In genomic region chr15:73050561-73051297, GRCh38 we compare ENCODE assay signal across 9 cellular contexts. TPM values are rescaled to one million over a fixed set of nuclear protein-coding genes. Genes with fewer than 3 reads are reported as not detected.
A peak's percentile ranks its signal among the peaks of the same experiment; 100 is the strongest.
DNase-seq lines count a peak whose midpoint lies in the region; ATAC-seq and TF ChIP-seq lines count a peak whose summit lies in the region.
"Had no signal": no experiment of that assay in that cellular context is flagged by ENCODE, and none has a peak within 500 bp of the region (broad histone marks: within the 10 kb centered on the region; RNA-seq: fewer than 3 reads in every experiment).

No MANE protein-coding gene starts in this region.

- 29% methylated on average over 10 of the region's 10 CpGs for WGBS in right cardiac atrium

- H3K4me1 ChIP-seq in HEK293 (ENCODE audit: control insufficient read depth, insufficient read depth, low read length) (peaks cover 51% of the 10 kb centered on the region), right cardiac atrium (ENCODE audit: control insufficient read depth, insufficient read depth, low read length) (no peaks in the 10 kb centered on the region), gastrocnemius medialis (peaks cover 10 to 29% of the 10 kb centered on the region in 2 donors)

- TF ChIP-seq CTCF in HEK293 (tag by site-specific recombination; IDR thresholded peaks at IDR 0.05) (no peak), WTC11 (IDR thresholded peaks at IDR 0.05) (no peak), gastrocnemius medialis (IDR thresholded peaks at IDR 0.05 in 4 of 5, conservative IDR thresholded peaks at IDR 0.05 in 1 of 5) (no peak)

- H3K36me3 Mint-ChIP-seq in WTC11: no peaks in the 10 kb centered on the region

- peaks cover 23% of the 10 kb centered on the region for H3K4me1 Mint-ChIP-seq in WTC11

- DNase-seq in WTC11 (ENCODE audit: low spot score) (no peak), right cardiac atrium (no peak), gastrocnemius medialis (no peak), activated gamma-delta T cell (lab: John Stamatoyannopoulos, UW) (no peak)
- DNase-seq: cerebellar nuclear complex had no signal

- H3K27me3 ChIP-seq in right cardiac atrium (ENCODE audit: control insufficient read depth, insufficient read depth): no peaks in the 10 kb centered on the region
- no peaks in the 10 kb centered on the region for H3K27me3 ChIP-seq in gastrocnemius medialis

- intact Hi-C loops in right cardiac atrium (cut with DNase I) (no loop called here), gastrocnemius medialis (cut with DNase I; ENCODE audit: low total_unique reads) (loop anchor here (1.0 to 5.0 kb wide), 2 partner anchors 53 to 254 kb away; no protein-coding TSS in a partner anchor)

- H3K27me3 Mint-ChIP-seq in WTC11 (ENCODE audit: low read depth): peaks cover 8% of the 10 kb centered on the region

- no peaks in the 10 kb centered on the region for H3K36me3 ChIP-seq in HEK293 (ENCODE audit: control insufficient read depth in 2 of 2, insufficient read depth in 1 of 2, low read length in 2 of 2)
- H3K36me3 ChIP-seq in gastrocnemius medialis: no peaks in the 10 kb centered on the region

- no peak overlapping the region for H3K27ac Mint-ChIP-seq in WTC11

- H3K9me3 ChIP-seq in HEK293 (ENCODE audit: control insufficient read depth, insufficient read depth, low read depth, low read length): no peaks in the 10 kb centered on the region
- no peaks in the 10 kb centered on the region for H3K9me3 ChIP-seq in right cardiac atrium (ENCODE audit: control insufficient read depth, low read length)
- H3K9me3 ChIP-seq in gastrocnemius medialis: no peaks in the 10 kb centered on the region

- in situ Hi-C loops in gastrocnemius medialis (cut with MboI; ENCODE audit: low sequenced_read_pairs in 4 of 4): no loop called here

- H3K27ac ChIP-seq in HEK293 (ENCODE audit: extremely low read depth, low read depth, low read length) (peak overlapping the region; percentile 99), right cardiac atrium (ENCODE audit: low read length) (no peak overlapping the region), gastrocnemius medialis (peak overlapping the region; percentile 98 to 99 (median 98))

- no peaks in the 10 kb centered on the region for H3K9me3 Mint-ChIP-seq in WTC11

- CTCF ChIA-PET in HEK293 (lab: Yijun Ruan, JAX): interaction anchor here (0.7 to 1.5 kb wide), 2 partner anchors 31 to 108 kb away, joined by 3 to 5 read pairs; no protein-coding TSS in a partner anchor
- CTCF ChIA-PET in WTC11 (lab: Charles Lee): no interaction called here

- ATAC-seq in WTC11 (no peak), right cardiac atrium (no peak), gastrocnemius medialis (no peak), HG02938 (IDR thresholded peaks at IDR 0.05; ENCODE audit: unreplicated experiment) (no peak), GM19023 (IDR thresholded peaks at IDR 0.05; ENCODE audit: unreplicated experiment) (no peak), HG03469 (IDR thresholded peaks at IDR 0.05; ENCODE audit: unreplicated experiment) (no peak)

- POLR2A ChIA-PET in HEK293 (lab: Yijun Ruan, JAX) (interaction anchor here (0.5 kb wide), 1 partner anchor 255 kb away, joined by 3 read pairs; no protein-coding TSS in a partner anchor), WTC11 (lab: Charles Lee) (no interaction called here)

- TF ChIP-seq POLR2A in gastrocnemius medialis (IDR thresholded peaks at IDR 0.05): no peak

- H3K4me3 ChIP-seq in HEK293 (ENCODE audit: low read depth, low read length) (peak overlapping the region; percentile 3; the same call in 1 of the 2 replicates), right cardiac atrium (ENCODE audit: low read length) (peak overlapping the region; percentile 77), gastrocnemius medialis (peak overlapping the region; percentile 93 to 99 (median 97))

- peak overlapping the region; percentile 77 for H3K4me3 Mint-ChIP-seq in WTC11

TF ChIP-seq in HEK293, 187 proteins besides CTCF, POLR2A, EP300 and RAD21:
- peak; percentile 88 for TF ChIP-seq PRDM1 (tag by site-specific recombination; IDR thresholded peaks at IDR 0.05)
- no peak for TF ChIP-seq ZBTB20 (tag by site-specific recombination; IDR thresholded peaks at IDR 0.05)
- TF ChIP-seq ZBTB17 (tag by site-specific recombination; IDR thresholded peaks at IDR 0.05): peak; percentile 16
TF ChIP-seq in HEK293: peak in this region for 2.

TF ChIP-seq in WTC11, 78 proteins besides CTCF, POLR2A, EP300 and RAD21:
- TF ChIP-seq TP53 (CRISPR knock-in tag; IDR thresholded peaks at IDR 0.05) (no peak), ATF2 (CRISPR knock-in tag; IDR thresholded peaks at IDR 0.05; ENCODE audit: borderline replicate concordance, low read depth) (no peak), ZNF512 (CRISPR knock-in tag; IDR thresholded peaks at IDR 0.05; ENCODE audit: borderline replicate concordance) (no peak), ZNF317 (CRISPR knock-in tag; IDR thresholded peaks at IDR 0.05; ENCODE audit: borderline replicate concordance, low read depth) (no peak)
- TF ChIP-seq, protein P1, sequence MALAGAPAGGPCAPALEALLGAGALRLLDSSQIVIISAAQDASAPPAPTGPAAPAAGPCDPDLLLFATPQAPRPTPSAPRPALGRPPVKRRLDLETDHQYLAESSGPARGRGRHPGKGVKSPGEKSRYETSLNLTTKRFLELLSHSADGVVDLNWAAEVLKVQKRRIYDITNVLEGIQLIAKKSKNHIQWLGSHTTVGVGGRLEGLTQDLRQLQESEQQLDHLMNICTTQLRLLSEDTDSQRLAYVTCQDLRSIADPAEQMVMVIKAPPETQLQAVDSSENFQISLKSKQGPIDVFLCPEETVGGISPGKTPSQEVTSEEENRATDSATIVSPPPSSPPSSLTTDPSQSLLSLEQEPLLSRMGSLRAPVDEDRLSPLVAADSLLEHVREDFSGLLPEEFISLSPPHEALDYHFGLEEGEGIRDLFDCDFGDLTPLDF (CRISPR knock-in tag; IDR thresholded peaks at IDR 0.05): no peak
- TF ChIP-seq, protein P2, sequence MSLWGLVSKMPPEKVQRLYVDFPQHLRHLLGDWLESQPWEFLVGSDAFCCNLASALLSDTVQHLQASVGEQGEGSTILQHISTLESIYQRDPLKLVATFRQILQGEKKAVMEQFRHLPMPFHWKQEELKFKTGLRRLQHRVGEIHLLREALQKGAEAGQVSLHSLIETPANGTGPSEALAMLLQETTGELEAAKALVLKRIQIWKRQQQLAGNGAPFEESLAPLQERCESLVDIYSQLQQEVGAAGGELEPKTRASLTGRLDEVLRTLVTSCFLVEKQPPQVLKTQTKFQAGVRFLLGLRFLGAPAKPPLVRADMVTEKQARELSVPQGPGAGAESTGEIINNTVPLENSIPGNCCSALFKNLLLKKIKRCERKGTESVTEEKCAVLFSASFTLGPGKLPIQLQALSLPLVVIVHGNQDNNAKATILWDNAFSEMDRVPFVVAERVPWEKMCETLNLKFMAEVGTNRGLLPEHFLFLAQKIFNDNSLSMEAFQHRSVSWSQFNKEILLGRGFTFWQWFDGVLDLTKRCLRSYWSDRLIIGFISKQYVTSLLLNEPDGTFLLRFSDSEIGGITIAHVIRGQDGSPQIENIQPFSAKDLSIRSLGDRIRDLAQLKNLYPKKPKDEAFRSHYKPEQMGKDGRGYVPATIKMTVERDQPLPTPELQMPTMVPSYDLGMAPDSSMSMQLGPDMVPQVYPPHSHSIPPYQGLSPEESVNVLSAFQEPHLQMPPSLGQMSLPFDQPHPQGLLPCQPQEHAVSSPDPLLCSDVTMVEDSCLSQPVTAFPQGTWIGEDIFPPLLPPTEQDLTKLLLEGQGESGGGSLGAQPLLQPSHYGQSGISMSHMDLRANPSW (CRISPR knock-in tag; conservative IDR thresholded peaks at IDR 0.05; ENCODE audit: low read depth): no peak

RNA-seq across cellular contexts. Expression of gene NEO1, which starts 1.5 kb away (rescaled TPM):
- 33.4 to 39.5 TPM (median 37.1 TPM) in 3 replicates for total RNA-seq in WTC11 (2021)
- total RNA-seq in right cardiac atrium: 10 to 100 TPM; 11.5 to 17.2 (median 15.9) TPM
- 7.5 TPM for polyA plus RNA-seq in right cardiac atrium
- 10 to 100 TPM; 13.8 to 32.0 (median 20.3) TPM for total RNA-seq in gastrocnemius medialis

Comparison
In these comparisons a context has a peak if more than half of its experiments do, and no peak if none do; other contexts are left out.
1. H3K4me3 ChIP-seq: peak in every context shown above with its lines; median percentile 97 in gastrocnemius medialis; 77 in right cardiac atrium; 3 in HEK293.